ENCODE assay signal across 1 cellular context in the genomic region with DNA sequence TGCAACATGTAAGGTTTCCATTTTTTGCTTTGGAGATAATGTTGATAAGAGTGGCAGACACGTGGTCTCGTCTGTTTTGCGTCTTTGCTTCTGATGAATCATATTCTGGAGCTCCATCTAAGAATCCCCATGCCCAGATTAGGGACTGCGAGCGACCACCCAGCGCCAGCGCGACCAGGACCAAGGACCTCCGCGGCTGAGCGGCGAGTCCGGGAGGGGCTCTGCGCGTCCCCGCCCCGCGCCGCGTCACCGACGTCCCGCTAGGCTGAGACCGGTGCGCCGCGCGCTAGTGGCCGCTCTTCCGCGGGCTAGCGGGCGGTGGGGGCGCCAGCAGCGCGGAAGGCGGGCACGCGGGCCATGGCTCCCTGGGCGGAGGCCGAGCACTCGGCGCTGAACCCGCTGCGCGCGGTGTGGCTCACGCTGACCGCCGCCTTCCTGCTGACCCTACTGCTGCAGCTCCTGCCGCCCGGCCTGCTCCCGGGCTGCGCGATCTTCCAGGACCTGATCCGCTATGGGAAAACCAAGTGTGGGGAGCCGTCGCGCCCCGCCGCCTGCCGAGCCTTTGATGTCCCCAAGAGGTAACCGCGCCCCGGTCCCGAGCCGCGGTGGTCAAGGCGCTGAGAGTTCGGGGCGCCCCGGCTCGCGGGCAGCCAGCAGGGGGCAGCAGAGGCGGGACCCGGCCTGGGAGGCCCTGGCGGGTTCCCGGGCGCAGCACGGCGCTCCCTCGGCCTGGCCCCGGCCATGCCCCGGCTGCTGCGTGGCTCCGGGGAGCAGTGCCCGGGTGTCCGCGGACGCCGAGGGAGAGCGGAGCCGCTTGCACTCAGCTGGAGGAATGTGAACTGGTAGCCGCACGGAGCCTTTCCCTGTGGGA.
A peak's percentile ranks its signal among the peaks of the same experiment; 100 is the strongest.
TF ChIP-seq lines count a peak whose summit lies in the region.

Gene SRD5A3 (plus strand): TSS at position 263 of the 871 bp plus-strand sequence. CDS start 95 bp downstream, at position 358.

TF ChIP-seq in K562, 482 proteins besides CTCF, POLR2A, EP300 and RAD21 (continued from another document and continues in another):
- peak; percentile 52; the same call in 1 of the 2 replicates for TF ChIP-seq RERE (CRISPR knock-in tag; IDR thresholded peaks at IDR 0.05; ENCODE audit: borderline replicate concordance)
- peak; percentile 30; the same call in 1 of the 2 replicates for TF ChIP-seq BCOR (IDR thresholded peaks at IDR 0.05)
- peak; percentile 66 for TF ChIP-seq RBBP5 (IDR thresholded peaks at IDR 0.05; ENCODE audit: borderline replicate concordance, insufficient read depth, low read length, poor library complexity, severe bottlenecking)
- peak in 1 of 2 experiments; percentile 7; a peak in 1 of 4 replicates for TF ChIP-seq SRF (CRISPR knock-in tag; IDR thresholded peaks at IDR 0.05)
- peak; percentile 80 for TF ChIP-seq TFAP4 (CRISPR knock-in tag; IDR thresholded peaks at IDR 0.05; ENCODE audit: borderline replicate concordance)
- peak; percentile 98 for TF ChIP-seq RBFOX2 (IDR thresholded peaks at IDR 0.05; ENCODE audit: low read depth, low read length)
- peak; percentile 95 for TF ChIP-seq MTA3 (IDR thresholded peaks at IDR 0.05; ENCODE audit: borderline replicate concordance)
- peak; percentile 7; the same call in 1 of the 2 replicates for TF ChIP-seq TAF7 (tag; IDR thresholded peaks at IDR 0.05)
- no peak for TF ChIP-seq NR1H2 (CRISPR knock-in tag; IDR thresholded peaks at IDR 0.05)
- no peak for TF ChIP-seq TAF9B (IDR thresholded peaks at IDR 0.05; ENCODE audit: partially characterized antibody)
- TF ChIP-seq ZNF282 (CRISPR knock-in tag; IDR thresholded peaks at IDR 0.05) = peak; percentile 90; the same call in 1 of the 2 replicates
- TF ChIP-seq ZNF584 (CRISPR knock-in tag; IDR thresholded peaks at IDR 0.05; ENCODE audit: low read depth) = peak; percentile 56; the same call in 1 of the 2 replicates
- TF ChIP-seq HMGN3 (IDR thresholded peaks at IDR 0.05; ENCODE audit: borderline replicate concordance, extremely low read depth, insufficient read length, low read depth, low read length) = peak; percentile 72
- TF ChIP-seq EGR1 (conservative IDR thresholded peaks at IDR 0.05) = no peak
- TF ChIP-seq MAZ (CRISPR knock-in tag; conservative IDR thresholded peaks at IDR 0.05 in 1 of 2, IDR thresholded peaks at IDR 0.05 in 1 of 2) = peak; percentile 86 to 93
- peak; percentile 97 for TF ChIP-seq CTBP1 (IDR thresholded peaks at IDR 0.05; ENCODE audit: borderline replicate concordance)
- TF ChIP-seq SIN3A (IDR thresholded peaks at IDR 0.05; ENCODE audit: borderline replicate concordance in 2 of 2, control insufficient read depth in 1 of 2, low read depth in 2 of 2, low read length in 2 of 2) = peak in 1 of 2 experiments; percentile 41
- peak; percentile 78; the same call in 1 of the 2 replicates for TF ChIP-seq CAMTA2 (CRISPR knock-in tag; conservative IDR thresholded peaks at IDR 0.05)
- no peak for TF ChIP-seq SETDB1 (IDR thresholded peaks at IDR 0.05; ENCODE audit: low read length)
- TF ChIP-seq CHD7 (IDR thresholded peaks at IDR 0.05; ENCODE audit: low read depth, low read length) = no peak
- 0 out of 2 replicates have a peak, but pooled peaks have one; percentile 41 for TF ChIP-seq RUNX1 (IDR thresholded peaks at IDR 0.05; ENCODE audit: low read depth)
- peak; percentile 74; the same call in 1 of the 2 replicates for TF ChIP-seq ZNF766 (CRISPR knock-in tag; conservative IDR thresholded peaks at IDR 0.05)
- TF ChIP-seq, protein P1, sequence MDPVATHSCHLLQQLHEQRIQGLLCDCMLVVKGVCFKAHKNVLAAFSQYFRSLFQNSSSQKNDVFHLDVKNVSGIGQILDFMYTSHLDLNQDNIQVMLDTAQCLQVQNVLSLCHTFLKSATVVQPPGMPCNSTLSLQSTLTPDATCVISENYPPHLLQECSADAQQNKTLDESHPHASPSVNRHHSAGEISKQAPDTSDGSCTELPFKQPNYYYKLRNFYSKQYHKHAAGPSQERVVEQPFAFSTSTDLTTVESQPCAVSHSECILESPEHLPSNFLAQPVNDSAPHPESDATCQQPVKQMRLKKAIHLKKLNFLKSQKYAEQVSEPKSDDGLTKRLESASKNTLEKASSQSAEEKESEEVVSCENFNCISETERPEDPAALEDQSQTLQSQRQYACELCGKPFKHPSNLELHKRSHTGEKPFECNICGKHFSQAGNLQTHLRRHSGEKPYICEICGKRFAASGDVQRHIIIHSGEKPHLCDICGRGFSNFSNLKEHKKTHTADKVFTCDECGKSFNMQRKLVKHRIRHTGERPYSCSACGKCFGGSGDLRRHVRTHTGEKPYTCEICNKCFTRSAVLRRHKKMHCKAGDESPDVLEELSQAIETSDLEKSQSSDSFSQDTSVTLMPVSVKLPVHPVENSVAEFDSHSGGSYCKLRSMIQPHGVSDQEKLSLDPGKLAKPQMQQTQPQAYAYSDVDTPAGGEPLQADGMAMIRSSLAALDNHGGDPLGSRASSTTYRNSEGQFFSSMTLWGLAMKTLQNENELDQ (CRISPR knock-in tag; IDR thresholded peaks at IDR 0.05; ENCODE audit: borderline replicate concordance) = no peak
- TF ChIP-seq FOXP1 (CRISPR knock-in tag; IDR thresholded peaks at IDR 0.05) = peak; percentile 91
- TF ChIP-seq EP400 (IDR thresholded peaks at IDR 0.05) = peak; percentile 86
- no peak for TF ChIP-seq ADNP (tag; IDR thresholded peaks at IDR 0.05)
- peak; percentile 84 for TF ChIP-seq ETS1 (conservative IDR thresholded peaks at IDR 0.05; ENCODE audit: control insufficient read depth, low read depth, low read length)
- TF ChIP-seq BRD9 (IDR thresholded peaks at IDR 0.05; ENCODE audit: low read depth, partially characterized antibody) = peak; percentile 12
- TF ChIP-seq SAFB (IDR thresholded peaks at IDR 0.05; ENCODE audit: borderline replicate concordance, low read depth, low read length) = peak; percentile 31
- no peak for TF ChIP-seq KHSRP (IDR thresholded peaks at IDR 0.05)
- no peak for TF ChIP-seq POLR2B (IDR thresholded peaks at IDR 0.05; ENCODE audit: low read depth, partially characterized antibody)
